Comparison of ENCODE assay signal across 1 cellular context in genomic region chr15:70033529-70034140, GRCh38.
TF ChIP-seq lines count a peak whose summit lies in the region.

No MANE protein-coding gene starts in this region.

TF ChIP-seq in HEK293, 187 proteins besides CTCF, POLR2A, EP300 and RAD21 (continued from another document):
- TF ChIP-seq ZNF610 (tag by site-specific recombination; IDR thresholded peaks at IDR 0.05; ENCODE audit: borderline replicate concordance) = peak; percentile 67; the same call in 1 of the 2 replicates
- no peak for TF ChIP-seq TRIM28 (IDR thresholded peaks at IDR 0.05; ENCODE audit: borderline replicate concordance, low read length)
- peak; percentile 27; the same call in 1 of the 2 replicates for TF ChIP-seq ZNF76 (tag by site-specific recombination; IDR thresholded peaks at IDR 0.05; ENCODE audit: borderline replicate concordance, low read depth)
- 0 out of 2 replicates have a peak, but pooled peaks have one; percentile 47 for TF ChIP-seq ZNF645 (tag by site-specific recombination; IDR thresholded peaks at IDR 0.05)
- no peak for TF ChIP-seq ZNF266 (tag by site-specific recombination; IDR thresholded peaks at IDR 0.05; ENCODE audit: low read depth)
- TF ChIP-seq ZBTB17 (tag by site-specific recombination; IDR thresholded peaks at IDR 0.05) = peak; percentile 50; the same call in 1 of the 2 replicates
- TF ChIP-seq ZBTB11 (tag by site-specific recombination; conservative IDR thresholded peaks at IDR 0.05; ENCODE audit: low read depth) = no peak
- peak; percentile 99 for TF ChIP-seq KLF17 (tag by site-specific recombination; IDR thresholded peaks at IDR 0.05)
- TF ChIP-seq KLF16 (tag by site-specific recombination; IDR thresholded peaks at IDR 0.05) = peak; percentile 87
- peak; percentile 77 for TF ChIP-seq PRDM4 (tag by site-specific recombination; IDR thresholded peaks at IDR 0.05)
- TF ChIP-seq ZNF48 (tag by site-specific recombination; IDR thresholded peaks at IDR 0.05) = no peak
- no peak for TF ChIP-seq ZNF529 (tag by site-specific recombination; IDR thresholded peaks at IDR 0.05; ENCODE audit: insufficient replicate concordance)
- TF ChIP-seq ZIC2 (tag by site-specific recombination; IDR thresholded peaks at IDR 0.05) = peak; percentile 99
- peak; percentile 5; the same call in 1 of the 2 replicates for TF ChIP-seq ZNF146 (tag by site-specific recombination; IDR thresholded peaks at IDR 0.05)
- TF ChIP-seq ZNF555 (tag by site-specific recombination; conservative IDR thresholded peaks at IDR 0.05) = no peak
- TF ChIP-seq ZSCAN5A (tag by site-specific recombination; IDR thresholded peaks at IDR 0.05) = 0 out of 2 replicates have a peak, but pooled peaks have one; percentile 54
- TF ChIP-seq ATF2 (tag by site-specific recombination; IDR thresholded peaks at IDR 0.05; ENCODE audit: low read depth) = 0 out of 2 replicates have a peak, but pooled peaks have one; percentile 28
- TF ChIP-seq ZBTB26 (tag by site-specific recombination; optimal IDR thresholded peaks at IDR 0.05) = peak; percentile 12
- no peak for TF ChIP-seq ZNF133 (tag by site-specific recombination; IDR thresholded peaks at IDR 0.05)
- 0 out of 2 replicates have a peak, but pooled peaks have one; percentile 38 for TF ChIP-seq ZNF184 (tag by site-specific recombination; IDR thresholded peaks at IDR 0.05)
- TF ChIP-seq ZBTB10 (tag by site-specific recombination; IDR thresholded peaks at IDR 0.05) = peak; percentile 55; the same call in 1 of the 2 replicates
